ENCODE assay signal across 15 cellular contexts in genomic region chr1:38451541-38451993, GRCh38.
DNase-seq lines count a peak whose midpoint lies in the region; ATAC-seq lines count a peak whose summit lies in the region.
"Had no signal": no experiment of that assay in that cellular context is flagged by ENCODE, and none has a peak within 500 bp of the region (broad histone marks: within the 10 kb centered on the region; RNA-seq: fewer than 3 reads in every experiment).

No MANE protein-coding gene starts in this region.

- H3K4me1 ChIP-seq in SJCRH30 = peaks cover 20% of the 10 kb centered on the region
- H3K4me1 ChIP-seq: uterus had no signal

- no peak overlapping the region for H3K4me3 ChIP-seq in SJCRH30
- H3K4me3 ChIP-seq: uterus had no signal

- no peak for ATAC-seq in HG03135 (IDR thresholded peaks at IDR 0.05; ENCODE audit: unreplicated experiment)
- ATAC-seq: activated T-cell treated with anti-CD3 and anti-CD28 coated beads, Interleukin-2, amount 50 U/mL, for 4 hours; HepG2 had no signal

- H3K27ac ChIP-seq in SJCRH30 = peak overlapping the region; percentile 73
- H3K27ac ChIP-seq: RWPE1, uterus, VCaP had no signal

- intact Hi-C loops in posterior cingulate gyrus (cut with DNase I) = no loop called here

- no peaks in the 10 kb centered on the region; the same call in 1 of the 2 replicates for H3K9me3 ChIP-seq in SJCRH30 (replicated peaks)
- H3K9me3 ChIP-seq: uterus had no signal

- H3K27me3 ChIP-seq in SJCRH30 = no peaks in the 10 kb centered on the region
- H3K27me3 ChIP-seq: uterus had no signal

- DNase-seq in GM03348 (ENCODE audit: low spot score) (peak; percentile 48), SJCRH30 (peak; percentile 86 to 90), hepatic stellate cell (ENCODE audit: low spot score) (peak; percentile 77), posterior cingulate gyrus (peak in 8 of 10 donors; percentile 41 to 94 (median 69)), MV-4-11 (lab: John Stamatoyannopoulos, UW) (no peak), RPMI8226 (no peak)
- no peak for DNase-seq in activated T-cell treated with anti-CD3 and anti-CD28 coated beads, Interleukin-2, amount 50 U/mL, for 48 hours
- DNase-seq: activated T-cell treated with anti-CD3 and anti-CD28 coated beads, Interleukin-2, amount 50 U/mL, for 4 hours; foreskin melanocyte; mammary epithelial cell; uterus had no signal

- no peaks in the 10 kb centered on the region for H3K36me3 ChIP-seq in SJCRH30
- H3K36me3 ChIP-seq: uterus had no signal

Comparison
In these comparisons a context has a peak if more than half of its experiments do, and no peak if none do; other contexts are left out.
1. DNase-seq: peak in GM03348 (single experiment), SJCRH30 (2 of 2), hepatic stellate cell (single experiment) and posterior cingulate gyrus (8 of 10); none in activated T-cell treated with anti-CD3 and anti-CD28 coated beads, Interleukin-2, amount 50 U/mL, for 48 hours (0 of 2), MV-4-11 (single experiment) and RPMI8226 (single experiment).